ENCODE assay signal across 20 cellular contexts in the genomic region with DNA sequence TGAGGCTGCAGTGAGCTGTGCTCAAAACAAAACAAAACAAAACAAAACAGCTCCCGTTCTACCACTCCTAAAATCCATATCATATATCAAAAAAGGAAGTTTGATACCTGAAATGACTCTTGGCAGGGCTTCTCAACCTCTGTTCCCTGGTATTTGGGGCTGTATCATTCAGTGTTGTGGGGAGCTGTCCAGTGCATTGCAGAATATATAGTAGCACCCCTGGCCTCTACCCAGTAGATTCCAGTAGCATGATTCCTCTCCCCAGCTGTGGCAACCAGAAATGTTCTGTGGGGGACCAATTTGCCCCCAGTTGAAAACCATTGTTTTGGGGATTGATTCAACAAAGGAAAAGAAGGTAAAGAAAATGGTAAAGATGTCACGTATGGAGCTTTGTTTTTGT.
A peak's percentile ranks its signal among the peaks of the same experiment; 100 is the strongest.
DNase-seq lines count a peak whose midpoint lies in the region; ATAC-seq, FAIRE-seq and TF ChIP-seq lines count a peak whose summit lies in the region.
"Had no signal": no experiment of that assay in that cellular context is flagged by ENCODE, and none has a peak within 500 bp of the region (broad histone marks: within the 10 kb centered on the region; RNA-seq: fewer than 3 reads in every experiment).

No MANE protein-coding gene starts in this region.

- POLR2A ChIA-PET in GM12878 (lab: Charles Lee), result no interaction called here

- no peaks in the 10 kb centered on the region for H3K27me3 ChIP-seq in BLaER1
- H3K27me3 ChIP-seq in GM23338 (ENCODE audit: insufficient read depth), result no peaks in the 10 kb centered on the region
- H3K27me3 ChIP-seq in GM12878 (replicated peaks in 1 of 2; ENCODE audit: control insufficient read depth in 2 of 2, insufficient read depth in 2 of 2, low read length in 1 of 2), result no peaks in the 10 kb centered on the region

- H3K79me2 ChIP-seq in GM23338 (replicated peaks; ENCODE audit: insufficient read depth), result no peaks in the 10 kb centered on the region
- no peaks in the 10 kb centered on the region for H3K79me2 ChIP-seq in GM12878 (ENCODE audit: control insufficient read depth, insufficient read depth, low read length)

- no peak for DNase-seq in GM23338 (ENCODE audit: low spot score)
- no peak for DNase-seq in GM12878 (ENCODE audit: low read depth, low spot score)
- DNase-seq in SIG-M5 treated with dmso at 0.1 percent for 504 hours (lab: John Stamatoyannopoulos, UW; ENCODE audit: unreplicated experiment), result no peak
- DNase-seq in Calu3, result no peak
- DNase-seq: AML-193; CD4-positive, CD25-positive, alpha-beta regulatory T cell; COR-L47; H7; NCI-H1105; NCI-H774; OCI-M1; Right ventricle myocardium superior had no signal

- H3K4me2 ChIP-seq in BLaER1, result no peak overlapping the region
- no peak overlapping the region for H3K4me2 ChIP-seq in GM23338
- no peak overlapping the region for H3K4me2 ChIP-seq in GM12878 (ENCODE audit: control insufficient read depth, insufficient read depth)

- SMC1A ChIA-PET in GM12878 (lab: Charles Lee; ENCODE audit: uncharacterized antibody, unreplicated experiment), result interaction anchor here (1.3 to 3.4 kb wide), 2 partner anchors 30 to 32 kb away, joined by 4 to 20 read pairs; no protein-coding TSS in a partner anchor

- peaks cover 8% of the 10 kb centered on the region; the same call in 2 of the 3 replicates for H3K9me3 Mint-ChIP-seq in GM23338
- no peaks in the 10 kb centered on the region for H3K9me3 Mint-ChIP-seq in nephron
- H3K9me3 Mint-ChIP-seq in Calu3 (ENCODE audit: low read depth, unreplicated experiment), result no peaks in the 10 kb centered on the region

- in situ Hi-C loops in GM12878 (cut with MboI), result no loop called here

- 0 out of 2 replicates have a peak overlapping the region, but pooled peaks have one; percentile 8 for H3K27ac ChIP-seq in BLaER1
- H3K27ac ChIP-seq in GM23338 (ENCODE audit: low read depth), result no peak overlapping the region
- no peak overlapping the region for H3K27ac ChIP-seq in GM12878 (ENCODE audit: control insufficient read depth, insufficient read depth)
- H3K27ac ChIP-seq: HL-60 had no signal

- H3K4me3 ChIP-seq in BLaER1 (no peak overlapping the region), GM23338 (no peak overlapping the region), GM12878 (no peak overlapping the region)

- peaks cover 10% of the 10 kb centered on the region; the same call in 2 of the 3 replicates for H3K4me1 Mint-ChIP-seq in GM23338
- peaks cover 30% of the 10 kb centered on the region for H3K4me1 Mint-ChIP-seq in nephron
- no peaks in the 10 kb centered on the region for H3K4me1 Mint-ChIP-seq in Calu3 (ENCODE audit: low read depth, unreplicated experiment)

- TF ChIP-seq RAD21 in GM12878 (IDR thresholded peaks at IDR 0.05; ENCODE audit: insufficient read depth, low read depth, low read length), result no peak

- no peaks in the 10 kb centered on the region for H3F3A ChIP-seq in GM23338 (replicated peaks; ENCODE audit: low read depth)

- intact Hi-C loops in GM12878 (cut with micrococcal nuclease; ENCODE audit: unreplicated experiment), result no loop called here
- intact Hi-C loops in Calu3 (cut with micrococcal nuclease; ENCODE audit: unreplicated experiment), result no loop called here

- H3K36me3 ChIP-seq in BLaER1, result peaks cover 60% of the 10 kb centered on the region
- H3K36me3 ChIP-seq in GM23338 (ENCODE audit: insufficient read depth), result no peaks in the 10 kb centered on the region; the same call in 1 of the 2 replicates
- H3K36me3 ChIP-seq in GM12878 (ENCODE audit: control insufficient read depth in 2 of 2, insufficient read depth in 2 of 2, low read length in 1 of 2), result no peaks in the 10 kb centered on the region

- H3K27ac Mint-ChIP-seq in GM23338 (peak overlapping the region; percentile 46; the same call in 1 of the 2 replicates), nephron (peak overlapping the region in 2 of 3 experiments; percentile 9 to 23), Calu3 (ENCODE audit: unreplicated experiment) (no peak overlapping the region)
- H3K27ac Mint-ChIP-seq: CD4-positive, CD25-positive, alpha-beta regulatory T cell; IgD-negative memory B cell had no signal

- ATAC-seq in GM23338 (no peak), GM12878 (no peak), GM21723 (IDR thresholded peaks at IDR 0.05; ENCODE audit: unreplicated experiment) (no peak), HG02981 (IDR thresholded peaks at IDR 0.05; ENCODE audit: unreplicated experiment) (no peak)

- no peak for FAIRE-seq in GM12878 (lab: Jason Lieb, UNC)
- FAIRE-seq: GM12892, GM18507 had no signal

- 25% methylated on average over 2 of the region's 2 CpGs for WGBS in GM12878 (ENCODE audit: insufficient coverage, insufficient replicate concordance, low lambda C conversion rate, missing lambda C conversion rate)

- no peaks in the 10 kb centered on the region for H3K9me2 ChIP-seq in GM23338 (ENCODE audit: insufficient read depth)

- H3K4me1 ChIP-seq in BLaER1, result peaks cover 51% of the 10 kb centered on the region
- H3K4me1 ChIP-seq in GM23338 (ENCODE audit: insufficient read depth), result no peaks in the 10 kb centered on the region; the same call in 1 of the 2 replicates
- peaks cover 18% of the 10 kb centered on the region for H3K4me1 ChIP-seq in GM12878 (ENCODE audit: control insufficient read depth, insufficient read depth, low read length)

- H3K27me3 Mint-ChIP-seq in GM23338 (ENCODE audit: insufficient read depth, low read depth, poor library complexity) (peaks cover 2% of the 10 kb centered on the region), nephron (ENCODE audit: low read depth) (no peaks in the 10 kb centered on the region), Calu3 (ENCODE audit: unreplicated experiment) (no peaks in the 10 kb centered on the region)
- H3K27me3 Mint-ChIP-seq: CD4-positive, CD25-positive, alpha-beta regulatory T cell had no signal

- H3K9me3 ChIP-seq in BLaER1 (peaks cover 29% of the 10 kb centered on the region), GM12878 (replicated peaks; ENCODE audit: control insufficient read depth, insufficient read depth, low read length) (no peaks in the 10 kb centered on the region; the same call in 1 of the 3 replicates)

- TF ChIP-seq POLR2A in GM12878 (IDR thresholded peaks at IDR 0.05; ENCODE audit: low read depth, low read length), result no peak

- CTCF ChIA-PET in GM12878 (lab: Yijun Ruan, JAX), result no interaction called here
- CTCF ChIA-PET in Calu3 (lab: Charles Lee), result no interaction called here

- H3K9ac ChIP-seq in BLaER1 (no peak overlapping the region), GM12878 (ENCODE audit: control insufficient read depth, insufficient read depth, low read length) (no peak overlapping the region)

- TF ChIP-seq CTCF in GM23338 (conservative IDR thresholded peaks at IDR 0.05; ENCODE audit: low read depth in 2 of 2) (no peak), GM12878 (IDR thresholded peaks at IDR 0.05 in 2 of 3, conservative IDR thresholded peaks at IDR 0.05 in 1 of 3; ENCODE audit: control insufficient read depth in 2 of 3, extremely low read depth in 1 of 3, insufficient read depth in 1 of 3, low read depth in 3 of 3, low read length in 3 of 3) (no peak), nephron (IDR thresholded peaks at IDR 0.05; ENCODE audit: unreplicated experiment in 3 of 3) (no peak), Calu3 (IDR thresholded peaks at IDR 0.05; ENCODE audit: unreplicated experiment) (no peak)

- RAD21 ChIA-PET in GM12878 (lab: Charles Lee; ENCODE audit: unreplicated experiment), result interaction anchor here (1.0 kb wide), 1 partner anchor 30 kb away, joined by 3 read pairs; no protein-coding TSS in a partner anchor

- TF ChIP-seq EP300 in GM12878 (IDR thresholded peaks at IDR 0.05; ENCODE audit: borderline replicate concordance in 1 of 2, control insufficient read depth in 1 of 2, low read depth in 2 of 2, low read length in 2 of 2), result no peak

- H2AFZ ChIP-seq in GM23338, result no peak overlapping the region
- H2AFZ ChIP-seq in GM12878 (ENCODE audit: control insufficient read depth, low read depth, low read length), result no peak overlapping the region

- H4K20me1 ChIP-seq in BLaER1 (no peaks in the 10 kb centered on the region), GM23338 (replicated peaks; ENCODE audit: insufficient read depth) (no peaks in the 10 kb centered on the region), GM12878 (ENCODE audit: control insufficient read depth, insufficient read depth) (no peaks in the 10 kb centered on the region)

- no peak overlapping the region for H3K4me3 Mint-ChIP-seq in GM23338
- no peak overlapping the region for H3K4me3 Mint-ChIP-seq in nephron
- no peak overlapping the region for H3K4me3 Mint-ChIP-seq in Calu3 (ENCODE audit: low read depth, unreplicated experiment)
- H3K4me3 Mint-ChIP-seq: CD4-positive, CD25-positive, alpha-beta regulatory T cell had no signal

- H3K36me3 Mint-ChIP-seq in GM23338 (ENCODE audit: low read depth) (peaks cover 47% of the 10 kb centered on the region), nephron (ENCODE audit: low read depth) (peaks cover 69% of the 10 kb centered on the region), Calu3 (ENCODE audit: insufficient read depth, unreplicated experiment) (no peaks in the 10 kb centered on the region)
- H3K36me3 Mint-ChIP-seq: CD4-positive, CD25-positive, alpha-beta regulatory T cell; IgD-negative memory B cell had no signal

- BruUV-seq in GM12878 (replicated peaks; lab: Mats Ljungman, UMichigan), result no TSS peak
- no TSS peak for BruUV-seq in Calu3 (replicated peaks; lab: Mats Ljungman, UMichigan)

TF ChIP-seq in GM12878, 131 proteins besides CTCF, POLR2A, EP300 and RAD21 (continues in another document):
- no peak for TF ChIP-seq YY1 (IDR thresholded peaks at IDR 0.05; ENCODE audit: low read depth, low read length)
